In genomic region chr6:107214655-107215054, GRCh38 we compare ENCODE assay signal across 30 cellular contexts.
"Had no signal": no experiment of that assay in that cellular context is flagged by ENCODE, and none has a peak within 500 bp of the region (broad histone marks: within the 10 kb centered on the region; RNA-seq: fewer than 3 reads in every experiment).

No MANE protein-coding gene starts in this region.

- H3K27me3 ChIP-seq: ascending aorta, cardiac muscle cell had no signal

- H3K36me3 ChIP-seq: ascending aorta, cardiac muscle cell, WERI-Rb-1 had no signal

- FAIRE-seq: bronchial epithelial cell, TTC549 had no signal

- H3K4me1 ChIP-seq: ascending aorta had no signal

- H3K9me3 ChIP-seq: ascending aorta had no signal

- H3K27ac ChIP-seq: ascending aorta, cardiac muscle cell, WERI-Rb-1 had no signal

- ATAC-seq: activated CD8-positive, alpha-beta T cell treated with anti-CD3 and anti-CD28 coated beads for 36 hours; activated naive CD8-positive, alpha-beta T cell treated with anti-CD3 and anti-CD28 coated beads, Interleukin-2, amount 50 U/mL, for 24 hours had no signal

- H3K4me3 ChIP-seq: ascending aorta, cardiac muscle cell had no signal

- DNase-seq: activated B cell treated with CpG ODN at 0.5 μM for 24 hours; activated CD4-positive, alpha-beta memory T cell treated with anti-CD3 and anti-CD28 coated beads for 36 hours; activated CD4-positive, alpha-beta T cell treated with anti-CD3 and anti-CD28 coated beads for 4 hours; activated CD4-positive, alpha-beta T cell treated with anti-CD3 and anti-CD28 coated beads, Interleukin-2, amount 10 ng/mL, durations not matched to agents 24 days and 14 days; activated CD4-positive, alpha-beta T cell treated with anti-CD3 and anti-CD28 coated beads, Interleukin-2, amount 50 U/mL, for 1 hour; activated CD4-positive, alpha-beta T cell treated with anti-CD3 and anti-CD28 coated beads, Interleukin-2, amount 50 U/mL, for 4 hours; activated CD4-positive, CD25-positive, alpha-beta regulatory T cell treated with anti-CD3 and anti-CD28 coated beads, Interleukin-2, amount 50 U/mL, for 72 hours; activated CD8-positive, alpha-beta memory T cell treated with anti-CD3 and anti-CD28 coated beads, Interleukin-2, amount 50 U/mL, for 4 hours; activated CD8-positive, alpha-beta T cell treated with anti-CD3 and anti-CD28 coated beads for 36 hours; activated effector memory CD4-positive, alpha-beta T cell treated with Interleukin-2 at 50 U/mL for 16 hours; activated gamma-delta T cell; activated naive CD4-positive, alpha-beta T cell treated with anti-CD3 and anti-CD28 coated beads, Interleukin-2, amount 10 ng/mL, durations not matched to agents 7 days and 5 days; activated naive CD4-positive, alpha-beta T cell treated with Interleukin-2 at 50 U/mL for 16 hours; activated naive CD8-positive, alpha-beta T cell treated with anti-CD3 and anti-CD28 coated beads, Interleukin-2, amount 10 ng/mL, durations not matched to agents 7 days and 5 days; activated naive CD8-positive, alpha-beta T cell treated with anti-CD3 and anti-CD28 coated beads, Interleukin-2, amount 50 U/mL, for 24 hours; activated T-cell treated with anti-CD3 and anti-CD28 coated beads for 4 hours; activated T-cell treated with anti-CD3 and anti-CD28 coated beads, Interleukin-2, amount 50 U/mL, for 1 hour; activated T-cell treated with anti-CD3 and anti-CD28 coated beads, Interleukin-2, amount 50 U/mL, for 48 hours; amygdala; anterior cingulate cortex; caudate nucleus; cerebellar nuclear complex; T-helper 1 cell; T-helper 2 cell; T-helper 9 cell; WERI-Rb-1 had no signal
